24 cellular contexts compared by ENCODE assay signal in genomic region chr9:124496075-124496893, GRCh38. TPM values are rescaled to one million over a fixed set of nuclear protein-coding genes. Genes with fewer than 3 reads are reported as not detected.
A peak's percentile ranks its signal among the peaks of the same experiment; 100 is the strongest.
DNase-seq lines count a peak whose midpoint lies in the region; ATAC-seq and TF ChIP-seq lines count a peak whose summit lies in the region.
"Had no signal": no experiment of that assay in that cellular context is flagged by ENCODE, and none has a peak within 500 bp of the region (broad histone marks: within the 10 kb centered on the region; RNA-seq: fewer than 3 reads in every experiment).

No MANE protein-coding gene starts in this region.

- no peak for ATAC-seq in activated T-cell treated with anti-CD3 and anti-CD28 coated beads, Interleukin-2, amount 50 U/mL, for 4 hours
- ATAC-seq in DND-41 (ENCODE audit: insufficient read depth, low read depth) (peak; percentile 78), GM18868 (IDR thresholded peaks at IDR 0.05; ENCODE audit: unreplicated experiment) (no peak)
- ATAC-seq in activated CD8-positive, alpha-beta T cell treated with anti-CD3 and anti-CD28 coated beads for 36 hours = peak; percentile 31
- peak; percentile 56 to 57 for ATAC-seq in naive thymus-derived CD8-positive, alpha-beta T cell
- ATAC-seq: left cardiac atrium had no signal

- H2AFZ ChIP-seq in DND-41 (ENCODE audit: low read depth, low read length) = no peak overlapping the region

- intact Hi-C loops in activated CD8-positive, alpha-beta T cell treated with anti-CD3 and anti-CD28 coated beads for 36 hours (cut with micrococcal nuclease) = no loop called here

- POLR2A ChIA-PET in activated CD8-positive, alpha-beta T cell treated with anti-CD3 and anti-CD28 coated beads for 36 hours (lab: Charles Lee) = no interaction called here
- POLR2A ChIA-PET in naive thymus-derived CD8-positive, alpha-beta T cell (lab: Charles Lee) = no interaction called here

- H3K79me2 ChIP-seq in DND-41 (ENCODE audit: insufficient read depth, low read length) = no peaks in the 10 kb centered on the region

- H3K27me3 ChIP-seq in DND-41 (ENCODE audit: insufficient read depth, low read length, poor library complexity) = no peaks in the 10 kb centered on the region

- H3K4me2 ChIP-seq in DND-41 (ENCODE audit: insufficient read depth, low read length) = no peak overlapping the region

- CTCF ChIA-PET in activated CD8-positive, alpha-beta T cell treated with anti-CD3 and anti-CD28 coated beads for 36 hours (lab: Charles Lee) = interaction anchor here (1.5 kb wide), 1 partner anchor 78 kb away, joined by 5 read pairs; no protein-coding TSS in a partner anchor

- H3K9me3 ChIP-seq in DND-41 (ENCODE audit: insufficient read depth, low read length, severe bottlenecking) = no peaks in the 10 kb centered on the region
- H3K9me3 ChIP-seq: uterus had no signal

- H3K36me3 Mint-ChIP-seq in activated T-cell treated with anti-CD3 and anti-CD28 coated beads, Interleukin-2, amount 50 U/mL, for 24 hours (ENCODE audit: low read depth) = no peaks in the 10 kb centered on the region
- H3K36me3 Mint-ChIP-seq in activated T-cell treated with anti-CD3 and anti-CD28 coated beads, Interleukin-2, amount 50 U/mL, for 4 hours (ENCODE audit: insufficient read depth) = no peaks in the 10 kb centered on the region
- H3K36me3 Mint-ChIP-seq in activated CD8-positive, alpha-beta T cell treated with anti-CD3 and anti-CD28 coated beads for 36 hours (ENCODE audit: low read depth) = no peaks in the 10 kb centered on the region
- no peaks in the 10 kb centered on the region for H3K36me3 Mint-ChIP-seq in naive thymus-derived CD8-positive, alpha-beta T cell
- H3K36me3 Mint-ChIP-seq: naive B cell had no signal

- no peaks in the 10 kb centered on the region for H3K9me3 Mint-ChIP-seq in activated T-cell treated with anti-CD3 and anti-CD28 coated beads, Interleukin-2, amount 50 U/mL, for 24 hours
- no peaks in the 10 kb centered on the region for H3K9me3 Mint-ChIP-seq in activated T-cell treated with anti-CD3 and anti-CD28 coated beads, Interleukin-2, amount 50 U/mL, for 4 hours
- no peaks in the 10 kb centered on the region for H3K9me3 Mint-ChIP-seq in activated CD8-positive, alpha-beta T cell treated with anti-CD3 and anti-CD28 coated beads for 36 hours
- no peaks in the 10 kb centered on the region for H3K9me3 Mint-ChIP-seq in naive thymus-derived CD8-positive, alpha-beta T cell
- H3K9me3 Mint-ChIP-seq: activated CD4-positive, alpha-beta T cell treated with anti-CD3 and anti-CD28 coated beads, Interleukin-2, amount 10 ng/mL, durations not matched to agents 24 days and 14 days; naive B cell had no signal

- DNase-seq in activated T-cell treated with anti-CD3 and anti-CD28 coated beads, Interleukin-2, amount 50 U/mL, for 24 hours = no peak
- DNase-seq in activated T-cell treated with anti-CD3 and anti-CD28 coated beads, Interleukin-2, amount 50 U/mL, for 4 hours = no peak
- DNase-seq in DND-41 (peak; percentile 44), NOMO-1 (lab: John Stamatoyannopoulos, UW; ENCODE audit: unreplicated experiment in 2 of 2) (no peak), NCI-H446 treated with DMSO at 0.1 percent for 48 hours (lab: John Stamatoyannopoulos, UW) (no peak)
- peak; percentile 39 for DNase-seq in activated CD8-positive, alpha-beta T cell treated with anti-CD3 and anti-CD28 coated beads for 36 hours
- DNase-seq in naive thymus-derived CD8-positive, alpha-beta T cell = peak in 3 of 10 donors; percentile 9 to 41 (median 31)
- DNase-seq: activated CD4-positive, alpha-beta T cell treated with anti-CD3 and anti-CD28 coated beads, Interleukin-2, amount 10 ng/mL, durations not matched to agents 24 days and 14 days; activated CD8-positive, alpha-beta memory T cell treated with anti-CD3 and anti-CD28 coated beads, Interleukin-2, amount 50 U/mL, for 48 hours; activated gamma-delta T cell treated with Interleukin-2 at 50 U/mL for 16 hours; aorta; C1 segment of cervical spinal cord; caudate nucleus; dermis blood vessel endothelial cell; IMR-90; left cardiac atrium; naive B cell; NCI-H1436; NCI-H524 treated with DMSO at 0.1 percent for 48 hours; uterus had no signal

- peaks cover 17% of the 10 kb centered on the region for H3K4me1 Mint-ChIP-seq in activated T-cell treated with anti-CD3 and anti-CD28 coated beads, Interleukin-2, amount 50 U/mL, for 24 hours (ENCODE audit: low read depth)
- H3K4me1 Mint-ChIP-seq in activated T-cell treated with anti-CD3 and anti-CD28 coated beads, Interleukin-2, amount 50 U/mL, for 4 hours (ENCODE audit: low read depth) = peaks cover 10% of the 10 kb centered on the region
- peaks cover 39% of the 10 kb centered on the region for H3K4me1 Mint-ChIP-seq in activated CD8-positive, alpha-beta T cell treated with anti-CD3 and anti-CD28 coated beads for 36 hours (ENCODE audit: low read depth)
- H3K4me1 Mint-ChIP-seq in naive thymus-derived CD8-positive, alpha-beta T cell = peaks cover 23 to 47% (median 35%) of the 10 kb centered on the region in 4 donors

- no peak overlapping the region for H3K27ac ChIP-seq in DND-41 (ENCODE audit: low read length)
- H3K27ac ChIP-seq: uterus had no signal

- H3K36me3 ChIP-seq in DND-41 (ENCODE audit: insufficient read depth, low read length) = no peaks in the 10 kb centered on the region
- H3K36me3 ChIP-seq: uterus had no signal

- H3K4me3 ChIP-seq in DND-41 (ENCODE audit: low read depth in 1 of 2, low read length in 2 of 2) = no peak overlapping the region
- H3K4me3 ChIP-seq: uterus had no signal

- H3K4me1 ChIP-seq in DND-41 (ENCODE audit: insufficient read depth, low read length) = no peaks in the 10 kb centered on the region
- H3K4me1 ChIP-seq: uterus had no signal

- no peak overlapping the region for H3K4me3 Mint-ChIP-seq in activated T-cell treated with anti-CD3 and anti-CD28 coated beads, Interleukin-2, amount 50 U/mL, for 24 hours
- H3K4me3 Mint-ChIP-seq in activated T-cell treated with anti-CD3 and anti-CD28 coated beads, Interleukin-2, amount 50 U/mL, for 4 hours = no peak overlapping the region
- no peak overlapping the region for H3K4me3 Mint-ChIP-seq in activated CD8-positive, alpha-beta T cell treated with anti-CD3 and anti-CD28 coated beads for 36 hours
- peak overlapping the region; percentile 54 to 90 (median 78) for H3K4me3 Mint-ChIP-seq in naive thymus-derived CD8-positive, alpha-beta T cell
- H3K4me3 Mint-ChIP-seq: activated CD4-positive, alpha-beta T cell treated with anti-CD3 and anti-CD28 coated beads, Interleukin-2, amount 10 ng/mL, durations not matched to agents 24 days and 14 days had no signal

- H3K9ac ChIP-seq in DND-41 (ENCODE audit: low read depth, low read length) = no peak overlapping the region

- peaks cover 6% of the 10 kb centered on the region for H3K27me3 Mint-ChIP-seq in activated T-cell treated with anti-CD3 and anti-CD28 coated beads, Interleukin-2, amount 50 U/mL, for 24 hours
- H3K27me3 Mint-ChIP-seq in activated T-cell treated with anti-CD3 and anti-CD28 coated beads, Interleukin-2, amount 50 U/mL, for 4 hours (ENCODE audit: low read depth) = peaks cover 12% of the 10 kb centered on the region
- no peaks in the 10 kb centered on the region for H3K27me3 Mint-ChIP-seq in activated CD8-positive, alpha-beta T cell treated with anti-CD3 and anti-CD28 coated beads for 36 hours
- H3K27me3 Mint-ChIP-seq in naive thymus-derived CD8-positive, alpha-beta T cell = peaks cover 0 to 4% (median 0%) of the 10 kb centered on the region in 5 donors

- TF ChIP-seq CTCF in DND-41 (IDR thresholded peaks at IDR 0.05; ENCODE audit: borderline replicate concordance, extremely low read depth, low read length, poor library complexity, severe bottlenecking) = no peak
- TF ChIP-seq CTCF in activated CD8-positive, alpha-beta T cell treated with anti-CD3 and anti-CD28 coated beads for 36 hours (IDR thresholded peaks at IDR 0.05) = no peak

- peaks cover 3% of the 10 kb centered on the region; the same call in 1 of the 2 replicates for H4K20me1 ChIP-seq in DND-41 (ENCODE audit: insufficient read depth, low read length)

- peak overlapping the region; percentile 38 for H3K27ac Mint-ChIP-seq in activated T-cell treated with anti-CD3 and anti-CD28 coated beads, Interleukin-2, amount 50 U/mL, for 24 hours
- peak overlapping the region; percentile 19 for H3K27ac Mint-ChIP-seq in activated CD8-positive, alpha-beta T cell treated with anti-CD3 and anti-CD28 coated beads for 36 hours
- peak overlapping the region; percentile 80 to 99 (median 92) for H3K27ac Mint-ChIP-seq in naive thymus-derived CD8-positive, alpha-beta T cell
- H3K27ac Mint-ChIP-seq: activated CD4-positive, alpha-beta T cell treated with anti-CD3 and anti-CD28 coated beads, Interleukin-2, amount 10 ng/mL, durations not matched to agents 24 days and 14 days had no signal

RNA-seq across cellular contexts. Expression of gene NR5A1, which starts 10.9 kb away (rescaled TPM):
- total RNA-seq in activated T-cell treated with anti-CD3 and anti-CD28 coated beads, Interleukin-2, amount 50 U/mL, for 4 hours = under 1 TPM; 0.08 to 0.16 (median 0.15) TPM
- not detected for total RNA-seq in activated CD8-positive, alpha-beta T cell treated with anti-CD3 and anti-CD28 coated beads for 36 hours
- not detected for total RNA-seq in naive thymus-derived CD8-positive, alpha-beta T cell
- polyA plus RNA-seq in naive thymus-derived CD8-positive, alpha-beta T cell = not detected
- total RNA-seq: activated CD4-positive, alpha-beta T cell treated with anti-CD3 and anti-CD28 coated beads, Interleukin-2, amount 10 ng/mL, durations not matched to agents 24 days and 14 days; aorta; dermis blood vessel endothelial cell; glomerular endothelial cell; IMR-90; left cardiac atrium; mesenteric fat pad; temporal lobe had no signal
- polyA plus RNA-seq: aorta, IMR-90 had no signal

RNA-seq across cellular contexts. Expression of gene ADGRD2, which starts 46.0 kb away (rescaled TPM):
- total RNA-seq in activated T-cell treated with anti-CD3 and anti-CD28 coated beads, Interleukin-2, amount 50 U/mL, for 4 hours = not detected
- not detected for total RNA-seq in activated CD8-positive, alpha-beta T cell treated with anti-CD3 and anti-CD28 coated beads for 36 hours
- not detected for total RNA-seq in naive thymus-derived CD8-positive, alpha-beta T cell
- polyA plus RNA-seq in naive thymus-derived CD8-positive, alpha-beta T cell = not detected
- total RNA-seq: activated CD4-positive, alpha-beta T cell treated with anti-CD3 and anti-CD28 coated beads, Interleukin-2, amount 10 ng/mL, durations not matched to agents 24 days and 14 days; aorta; dermis blood vessel endothelial cell; glomerular endothelial cell; IMR-90; left cardiac atrium; mesenteric fat pad had no signal
- polyA plus RNA-seq: aorta, IMR-90 had no signal

Comparison
In these comparisons a context has a peak if more than half of its experiments do, and no peak if none do; other contexts are left out.
1. DNase-seq: peak in DND-41 (single experiment) and activated CD8-positive, alpha-beta T cell treated with anti-CD3 and anti-CD28 coated beads for 36 hours (single experiment); none in activated T-cell treated with anti-CD3 and anti-CD28 coated beads, Interleukin-2, amount 50 U/mL, for 24 hours (single experiment), activated T-cell treated with anti-CD3 and anti-CD28 coated beads, Interleukin-2, amount 50 U/mL, for 4 hours (single experiment), NOMO-1 (0 of 2) and NCI-H446 treated with DMSO at 0.1 percent for 48 hours (single experiment).
2. H3K27ac Mint-ChIP-seq: peak in every context shown above with its lines; median percentile 92 in naive thymus-derived CD8-positive, alpha-beta T cell; 38 in activated T-cell treated with anti-CD3 and anti-CD28 coated beads, Interleukin-2, amount 50 U/mL, for 24 hours; 19 in activated CD8-positive, alpha-beta T cell treated with anti-CD3 and anti-CD28 coated beads for 36 hours.
3. H3K4me3 Mint-ChIP-seq: peak in naive thymus-derived CD8-positive, alpha-beta T cell (10 of 10); none in activated T-cell treated with anti-CD3 and anti-CD28 coated beads, Interleukin-2, amount 50 U/mL, for 24 hours (single experiment), activated T-cell treated with anti-CD3 and anti-CD28 coated beads, Interleukin-2, amount 50 U/mL, for 4 hours (single experiment) and activated CD8-positive, alpha-beta T cell treated with anti-CD3 and anti-CD28 coated beads for 36 hours (single experiment).
4. ATAC-seq: peak in DND-41 (single experiment), activated CD8-positive, alpha-beta T cell treated with anti-CD3 and anti-CD28 coated beads for 36 hours (single experiment) and naive thymus-derived CD8-positive, alpha-beta T cell (2 of 2); none in activated T-cell treated with anti-CD3 and anti-CD28 coated beads, Interleukin-2, amount 50 U/mL, for 4 hours (0 of 2) and GM18868 (single experiment).